Comparison of ENCODE assay signal across 16 cellular contexts in genomic region chr4:48484494-48485168, GRCh38. TPM values are rescaled to one million over a fixed set of nuclear protein-coding genes. Genes with fewer than 3 reads are reported as not detected.
A peak's percentile ranks its signal among the peaks of the same experiment; 100 is the strongest.
DNase-seq lines count a peak whose midpoint lies in the region; ATAC-seq, FAIRE-seq and TF ChIP-seq lines count a peak whose summit lies in the region.
"Had no signal": no experiment of that assay in that cellular context is flagged by ENCODE, and none has a peak within 500 bp of the region (broad histone marks: within the 10 kb centered on the region; RNA-seq: fewer than 3 reads in every experiment).

No MANE protein-coding gene starts in this region.

- H3K36me3 Mint-ChIP-seq in nephron progenitor cell (ENCODE audit: low read depth), result no peaks in the 10 kb centered on the region

- H3K9ac ChIP-seq in SK-N-SH (no peak overlapping the region), K562 (ENCODE audit: insufficient read depth in 1 of 2, low read depth in 2 of 2, low read length in 2 of 2) (peak overlapping the region; percentile 66 to 94)

- H4K20me1 ChIP-seq in SK-N-SH (ENCODE audit: insufficient read depth), result no peaks in the 10 kb centered on the region
- H4K20me1 ChIP-seq in K562 (replicated peaks; ENCODE audit: control insufficient read depth, insufficient read depth, low read length), result no peaks in the 10 kb centered on the region

- no peak overlapping the region for H3K27ac Mint-ChIP-seq in nephron progenitor cell

- peaks cover 14% of the 10 kb centered on the region for H3F3A ChIP-seq in SK-N-SH (replicated peaks; ENCODE audit: insufficient read depth)

- H3K36me3 ChIP-seq in SK-N-SH (replicated peaks in 1 of 2; ENCODE audit: control insufficient read depth in 1 of 2, insufficient read depth in 2 of 2, low read length in 1 of 2), result peaks cover 2 to 3% of the 10 kb centered on the region in 2 experiments
- H3K36me3 ChIP-seq in HAP-1 (replicated peaks), result peaks cover 24% of the 10 kb centered on the region
- H3K36me3 ChIP-seq in K562 (ENCODE audit: control insufficient read depth, insufficient read depth, low read length), result peaks cover 36% of the 10 kb centered on the region; the same call in 2 of the 3 replicates
- H3K36me3 ChIP-seq in small intestine (ENCODE audit: control insufficient read depth in 2 of 2, insufficient read depth in 2 of 2, low read length in 2 of 2), result no peaks in the 10 kb centered on the region
- no peaks in the 10 kb centered on the region for H3K36me3 ChIP-seq in upper lobe of right lung
- H3K36me3 ChIP-seq: thoracic aorta had no signal

- H3K4me1 Mint-ChIP-seq in nephron progenitor cell, result no peaks in the 10 kb centered on the region

- POLR2A ChIA-PET in SK-N-SH (lab: Yijun Ruan, JAX) (interaction anchor here (0.6 to 2.0 kb wide), 4 partner anchors 14 to 143 kb away, joined by 3 to 7 read pairs (median 4); partner anchors contain the start of gene SLAIN2), K562 (lab: Yijun Ruan, JAX) (interaction anchor here (0.6 to 2.1 kb wide), 9 partner anchors 9 to 466 kb away, joined by 3 to 11 read pairs (median 3); no protein-coding TSS in a partner anchor)

- H3K4me3 ChIP-seq in SK-N-SH (ENCODE audit: low read depth in 2 of 2, low read length in 1 of 2) (peak overlapping the region in 1 of 2 experiments; percentile 59; a peak in 2 of 4 replicates), HAP-1 (peak overlapping the region; percentile 47), K562 (peak overlapping the region; percentile 51), small intestine (ENCODE audit: low read depth in 1 of 2, low read length in 2 of 2) (no peak overlapping the region), upper lobe of right lung (no peak overlapping the region)

- CTCF ChIA-PET in SK-N-SH (lab: Yijun Ruan, JAX) (interaction anchor here (0.7 to 7.9 kb wide), 11 partner anchors 12 to 141 kb away, joined by 3 to 40 read pairs (median 3); no protein-coding TSS in a partner anchor), K562 (lab: Yijun Ruan, JAX; ENCODE audit: low intra/inter-chr PET ratio) (interaction anchor here (0.6 kb wide), 1 partner anchor 143 kb away, joined by 3 read pairs; the partner anchor contains the start of gene SLAIN2)

- peak overlapping the region; percentile 65 for H3K4me3 Mint-ChIP-seq in nephron progenitor cell

- H3K27ac ChIP-seq in SK-N-SH (ENCODE audit: low read depth in 2 of 2, low read length in 1 of 2) (no peak overlapping the region), K562 (ENCODE audit: extremely low read depth, low read depth, low read length) (peak overlapping the region; percentile 77; the same call in 1 of the 3 replicates), small intestine (ENCODE audit: low read depth in 1 of 2, low read length in 1 of 2) (no peak overlapping the region), upper lobe of right lung (no peak overlapping the region)
- H3K27ac ChIP-seq: thoracic aorta had no signal

- intact Hi-C loops in K562 (cut with micrococcal nuclease), result loop anchor here (10.0 kb wide), 1 partner anchor 360 kb away; no protein-coding TSS in a partner anchor
- intact Hi-C loops in upper lobe of right lung (cut with DNase I), result no loop called here

- 56% methylated on average over 20 of the region's 22 CpGs for WGBS in SK-N-SH (ENCODE audit: low lambda C conversion rate)
- 21% methylated on average over 22 of the region's 22 CpGs for WGBS in K562 (ENCODE audit: insufficient coverage, low coverage, missing lambda C conversion rate)
- WGBS in small intestine, 3 donors, result 21 to 33% (median 23%) methylated on average over 22 of the region's 22 CpGs

- H3K9me3 Mint-ChIP-seq in nephron progenitor cell, result peaks cover 5% of the 10 kb centered on the region

- FAIRE-seq in K562 (lab: Jason Lieb, UNC) (peak; percentile 55), small intestine (lab: Jason Lieb, UNC) (no peak)
- FAIRE-seq: A204.1, GM12892, GM19239 had no signal

- no peaks in the 10 kb centered on the region for H3K9me1 ChIP-seq in K562 (ENCODE audit: control insufficient read depth, insufficient read depth, low read length)

- H2AFZ ChIP-seq in SK-N-SH (ENCODE audit: low read depth) (no peak overlapping the region), K562 (ENCODE audit: low read depth, low read length) (peak overlapping the region; percentile 87)

- ATAC-seq in SK-N-SH treated with all-trans-retinoic acid at 6 μM for 48 hours (no peak; the same call in 2 of the 3 replicates), K562 (peak; percentile 54), upper lobe of right lung (no peak)

- DNase-seq in SK-N-SH (peak; percentile 49), HAP-1 (ENCODE audit: low spot score in 2 of 2) (peak; percentile 27 to 59), K562 (ENCODE audit: extremely low read depth in 1 of 4, low spot score in 3 of 4) (peak in 2 of 4 experiments; percentile 49), nephron progenitor cell (no peak), small intestine (no peak), upper lobe of right lung (no peak)
- DNase-seq in activated CD4-positive, CD25-positive, alpha-beta regulatory T cell treated with anti-CD3 and anti-CD28 coated beads, Interleukin-2, amount 50 U/mL, for 72 hours, result no peak
- DNase-seq: hypothalamus, KG1, NCI-H1694 treated with DMSO at 0.1 percent for 48 hours had no signal

- H3K4me2 ChIP-seq in SK-N-SH, result no peak overlapping the region
- peak overlapping the region; percentile 78 for H3K4me2 ChIP-seq in K562 (ENCODE audit: insufficient read depth, low read length)

- no TSS peak for BruUV-seq in K562 (replicated peaks; lab: Mats Ljungman, UMichigan)

- H3K9me2 ChIP-seq in SK-N-SH, result no peaks in the 10 kb centered on the region

- no peak for TF ChIP-seq RAD21 in SK-N-SH (IDR thresholded peaks at IDR 0.05; ENCODE audit: low read length)
- TF ChIP-seq RAD21 in K562 (CRISPR knock-in tag; conservative IDR thresholded peaks at IDR 0.05 in 1 of 2, IDR thresholded peaks at IDR 0.05 in 1 of 2), result no peak

- H3K4me1 ChIP-seq in SK-N-SH (ENCODE audit: control insufficient read depth in 1 of 2, insufficient read depth in 2 of 2, low read depth in 1 of 2, low read length in 1 of 2) (peaks cover 0 to 24% of the 10 kb centered on the region in 2 experiments; a peak in 2 of 4 replicates), HAP-1 (peaks cover 4% of the 10 kb centered on the region; the same call in 1 of the 2 replicates), K562 (replicated peaks in 1 of 2; ENCODE audit: control insufficient read depth in 2 of 2, insufficient read depth in 2 of 2, low read length in 2 of 2) (peaks cover 26 to 30% of the 10 kb centered on the region in 2 experiments), small intestine (ENCODE audit: control insufficient read depth in 2 of 2, insufficient read depth in 1 of 2, low read depth in 1 of 2, low read length in 1 of 2) (no peaks in the 10 kb centered on the region), upper lobe of right lung (peaks cover 7% of the 10 kb centered on the region)

- H3K27me3 Mint-ChIP-seq in nephron progenitor cell (ENCODE audit: low read depth, poor library complexity), result peaks cover 90% of the 10 kb centered on the region

- H3K9me3 ChIP-seq in SK-N-SH (no peaks in the 10 kb centered on the region), HAP-1 (no peaks in the 10 kb centered on the region), K562 (replicated peaks; ENCODE audit: control insufficient read depth, insufficient read depth, low read depth, low read length) (peaks cover 6% of the 10 kb centered on the region; the same call in 1 of the 2 replicates), small intestine (ENCODE audit: control insufficient read depth, low read depth) (no peaks in the 10 kb centered on the region), upper lobe of right lung (no peaks in the 10 kb centered on the region)
- H3K9me3 ChIP-seq: thoracic aorta had no signal

- no peak for TF ChIP-seq POLR2A in K562 (conservative IDR thresholded peaks at IDR 0.05)

- H3K27me3 ChIP-seq in SK-N-SH (ENCODE audit: insufficient read depth), result no peaks in the 10 kb centered on the region
- H3K27me3 ChIP-seq in HAP-1 (ENCODE audit: low read depth), result no peaks in the 10 kb centered on the region
- H3K27me3 ChIP-seq in K562 (ENCODE audit: control insufficient read depth in 2 of 2, insufficient read depth in 2 of 2, low read length in 2 of 2), result no peaks in the 10 kb centered on the region
- H3K27me3 ChIP-seq in small intestine (ENCODE audit: control insufficient read depth in 2 of 2, insufficient read depth in 2 of 2, low read length in 2 of 2), result peaks cover 10 to 38% of the 10 kb centered on the region in 2 donors
- H3K27me3 ChIP-seq in upper lobe of right lung, result peaks cover 79% of the 10 kb centered on the region

- H3K79me2 ChIP-seq in SK-N-SH (ENCODE audit: insufficient read depth) (no peaks in the 10 kb centered on the region), K562 (ENCODE audit: control insufficient read depth, insufficient read depth, low read length) (peaks cover 46% of the 10 kb centered on the region)

- TF ChIP-seq CTCF in SK-N-SH (IDR thresholded peaks at IDR 0.05) (no peak), K562 (IDR thresholded peaks at IDR 0.05 in 2 of 3, conservative IDR thresholded peaks at IDR 0.05 in 1 of 3; ENCODE audit: insufficient read depth in 2 of 3, low read depth in 1 of 3, low read length in 3 of 3) (no peak), nephron progenitor cell (IDR thresholded peaks at IDR 0.05) (no peak), upper lobe of right lung (IDR thresholded peaks at IDR 0.05) (no peak)

- no peak for TF ChIP-seq EP300 in SK-N-SH (IDR thresholded peaks at IDR 0.05; ENCODE audit: borderline replicate concordance in 1 of 2, low read depth in 1 of 2, low read length in 1 of 2)
- TF ChIP-seq EP300 in K562 (IDR thresholded peaks at IDR 0.05; ENCODE audit: low read length), result no peak

- in situ Hi-C loops in HAP-1 (cut with MboI; ENCODE audit: low sequenced_read_pairs) (no loop called here), K562 (cut with MboI) (no loop called here)

RNA-seq across cellular contexts. Expression of gene SLC10A4, which starts 1.5 kb away (rescaled TPM):
- polyA plus RNA-seq in SK-N-SH (2012; rRNA removed) (2.5 and 2.6 TPM in 2 replicates), K562 (2011; rRNA removed) (8.7 and 11.4 TPM in 2 replicates), K562 (2014; fragmentation: Illumina TruSeq; extraction: Trizol) (7.8 and 8.3 TPM in 2 replicates), K562 (2014; fragmentation: Nextera tagmentation; extraction: Ambion mirVana) (1 to 10 TPM; 2.5 to 3.1 TPM), K562 (2014; rRNA removed) (8.8 and 10.7 TPM in 2 replicates), small intestine (1 to 10 TPM in 1 of 3 donors, not detected in 2; 2.3 TPM)
- 2.3 and 3.3 TPM in 2 replicates for polyA plus RNA-seq in SK-N-SH (2012; cell fraction: cytosol; rRNA removed)
- 1.9 and 2.7 TPM in 2 replicates for polyA plus RNA-seq in SK-N-SH (2012; cell fraction: nucleus; rRNA removed)
- total RNA-seq in K562 (2011; cell fraction: chromatin; rRNA removed; ENCODE audit: low replicate concordance), result 14.4 and 15.7 TPM in 2 replicates
- total RNA-seq in K562 (2011; cell fraction: nucleolus; rRNA removed), result 22.1 and 26.0 TPM in 2 replicates
- 18.6 and 19.8 TPM in 2 replicates for total RNA-seq in K562 (2011; cell fraction: nucleoplasm; rRNA removed)
- total RNA-seq in K562 (2014; rRNA removed) (12.3 and 15.1 TPM in 2 replicates), K562 (2014; rRNA removed; fragmentation: Illumina TruSeq; extraction: Trizol) (8.6 and 9.3 TPM in 2 replicates), K562 (2015; rRNA removed; fragmentation: Illumina TruSeq; extraction: Trizol) (11.5 and 11.6 TPM in 2 replicates), K562 (2021) (16.9 and 18.0 TPM in 2 replicates), upper lobe of right lung (3.1 TPM)
- polyA plus RNA-seq in K562 (2011; cell fraction: cytosol; rRNA removed), result 18.8 and 32.4 TPM in 2 replicates
- polyA plus RNA-seq in K562 (2011; cell fraction: nucleus; rRNA removed), result 14.8 and 16.1 TPM in 2 replicates
- 7.7 and 13.1 TPM in 2 replicates for polyA plus RNA-seq in K562 (2012)
- 14.3 and 14.4 TPM in 2 replicates for polyA minus RNA-seq in K562 (2011; rRNA and poly(A)+ RNA removed)
- 5.8 and 11.5 TPM in 2 replicates for polyA minus RNA-seq in K562 (2011; cell fraction: cytosol; rRNA and poly(A)+ RNA removed)
- polyA minus RNA-seq in K562 (2011; cell fraction: nucleus; rRNA and poly(A)+ RNA removed), result 15.1 and 21.2 TPM in 2 replicates
- total RNA-seq: epithelial cell of proximal tubule had no signal

RNA-seq across cellular contexts. Expression of gene ZAR1, which starts 5.4 kb away (rescaled TPM):
- polyA plus RNA-seq in SK-N-SH (2012; rRNA removed) (not detected in 2 replicates), K562 (2011; rRNA removed) (0.28 and 0.50 TPM in 2 replicates), K562 (2014; fragmentation: Illumina TruSeq; extraction: Trizol) (0.07 and 0.10 TPM in 2 replicates), K562 (2014; fragmentation: Nextera tagmentation; extraction: Ambion mirVana) (under 1 TPM in 1 of 2 experiments, not detected in 1; 0.07 TPM), K562 (2014; rRNA removed) (0.12 and 0.57 TPM in 2 replicates), small intestine (not detected)
- 0.01 and 0.03 TPM in 2 replicates for polyA plus RNA-seq in SK-N-SH (2012; cell fraction: cytosol; rRNA removed)
- polyA plus RNA-seq in SK-N-SH (2012; cell fraction: nucleus; rRNA removed), result 0.20 and 0.48 TPM in 2 replicates
- 2.3 and 3.1 TPM in 2 replicates for total RNA-seq in K562 (2011; cell fraction: chromatin; rRNA removed; ENCODE audit: low replicate concordance)
- 2.2 and 3.6 TPM in 2 replicates for total RNA-seq in K562 (2011; cell fraction: nucleolus; rRNA removed)
- 0.88 and 0.99 TPM in 2 replicates for total RNA-seq in K562 (2011; cell fraction: nucleoplasm; rRNA removed)
- total RNA-seq in K562 (2014; rRNA removed) (0.59 and 1.1 TPM in 2 replicates), K562 (2014; rRNA removed; fragmentation: Illumina TruSeq; extraction: Trizol) (0.19 and 0.33 TPM in 2 replicates), K562 (2015; rRNA removed; fragmentation: Illumina TruSeq; extraction: Trizol) (0.11 and 0.29 TPM in 2 replicates), K562 (2021) (0.84 and 0.94 TPM in 2 replicates), upper lobe of right lung (0.55 TPM)
- 0.12 TPM in 2 replicates for polyA plus RNA-seq in K562 (2011; cell fraction: cytosol; rRNA removed)
- polyA plus RNA-seq in K562 (2011; cell fraction: nucleus; rRNA removed), result 1.6 and 1.7 TPM in 2 replicates
- polyA plus RNA-seq in K562 (2012), result 0.34 and 0.53 TPM in 2 replicates
- 0.24 and 0.91 TPM in 2 replicates for polyA minus RNA-seq in K562 (2011; rRNA and poly(A)+ RNA removed)
- not detected in 2 replicates for polyA minus RNA-seq in K562 (2011; cell fraction: cytosol; rRNA and poly(A)+ RNA removed)
- 4.2 and 4.4 TPM in 2 replicates for polyA minus RNA-seq in K562 (2011; cell fraction: nucleus; rRNA and poly(A)+ RNA removed)

Comparison
In these comparisons a context has a peak if more than half of its experiments do, and no peak if none do; other contexts are left out.
1. DNase-seq: peak in SK-N-SH (single experiment) and HAP-1 (2 of 2); none in nephron progenitor cell (single experiment), small intestine (single experiment), upper lobe of right lung (single experiment) and activated CD4-positive, CD25-positive, alpha-beta regulatory T cell treated with anti-CD3 and anti-CD28 coated beads, Interleukin-2, amount 50 U/mL, for 72 hours (single experiment).
2. H3K4me3 ChIP-seq: peak in HAP-1 (single experiment) and K562 (single experiment); none in small intestine (0 of 2) and upper lobe of right lung (single experiment).